In the genomic region with DNA sequence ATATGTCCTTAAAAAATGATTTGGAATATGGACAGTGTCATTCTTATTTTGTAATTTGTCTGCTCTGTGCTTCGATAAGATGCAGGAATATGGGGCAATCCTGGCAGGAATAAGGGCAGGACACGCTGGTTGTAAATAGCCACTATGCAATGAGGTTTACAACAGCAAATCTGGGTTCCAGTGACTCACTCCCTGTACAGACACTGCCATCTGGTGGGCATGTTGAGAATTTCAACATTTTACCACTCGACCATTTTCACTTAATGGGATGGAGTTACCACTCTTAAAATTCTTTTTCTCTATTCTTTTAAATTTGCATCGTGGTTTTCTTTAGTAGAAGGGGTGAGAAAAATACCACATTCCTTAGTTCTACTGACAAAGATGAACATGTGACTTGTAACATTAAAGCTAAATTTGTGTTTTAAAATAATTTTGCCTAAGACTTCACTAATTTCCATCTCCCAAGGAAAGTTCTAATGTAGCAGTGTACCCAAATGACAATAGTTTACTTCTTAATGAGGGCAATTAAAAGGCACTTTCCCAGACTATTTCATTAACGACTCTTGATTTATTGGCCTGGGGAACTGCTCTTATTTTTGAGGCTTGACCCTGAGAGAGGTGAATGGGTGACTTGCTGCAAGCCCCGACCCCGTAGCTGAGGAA, we compare ENCODE assay signal across 8 cellular contexts.
DNase-seq lines count a peak whose midpoint lies in the region; ATAC-seq and TF ChIP-seq lines count a peak whose summit lies in the region.

No MANE protein-coding gene starts in this region.

- no peak overlapping the region for H3K27ac ChIP-seq in Karpas-422 (ENCODE audit: low read length)
- H3K27ac ChIP-seq in Peyer's patch, result no peak overlapping the region
- H3K27ac ChIP-seq in psoas muscle, result peak overlapping the region; percentile 4

- H3K9me2 ChIP-seq in Karpas-422 (replicated peaks; ENCODE audit: insufficient read depth, low read length), result no peaks in the 10 kb centered on the region

- H4K20me1 ChIP-seq in Karpas-422 (ENCODE audit: insufficient read depth, low read depth, low read length), result no peaks in the 10 kb centered on the region

- no peak overlapping the region for H3K4me2 ChIP-seq in Karpas-422 (ENCODE audit: low read depth, low read length, poor library complexity, severe bottlenecking)

- H3K27me3 ChIP-seq in Karpas-422 (ENCODE audit: low read length) (no peaks in the 10 kb centered on the region), Peyer's patch (no peaks in the 10 kb centered on the region), psoas muscle (ENCODE audit: insufficient read depth in 3 of 3, low read length in 2 of 3) (no peaks in the 10 kb centered on the region)

- H3K36me3 ChIP-seq in Karpas-422 (ENCODE audit: insufficient read depth, low read length) (no peaks in the 10 kb centered on the region), Peyer's patch (no peaks in the 10 kb centered on the region), psoas muscle (ENCODE audit: insufficient read depth in 1 of 2, low read depth in 1 of 2) (peaks cover 0 to 40% of the 10 kb centered on the region in 2 donors)

- DNase-seq in EH (ENCODE audit: low read depth), result peak; percentile 77
- peak; percentile 87 for DNase-seq in Karpas-422
- DNase-seq in Peyer's patch, result peak in 2 of 3 donors; percentile 44 to 79
- peak; percentile 25 for DNase-seq in activated naive CD4-positive, alpha-beta T cell treated with Interleukin-2 at 50 U/mL for 16 hours
- DNase-seq in globus pallidus (ENCODE audit: low spot score), result peak; percentile 67
- DNase-seq in psoas muscle, result no peak

- H3K4me1 ChIP-seq in Karpas-422 (ENCODE audit: low read length), result peaks cover 3% of the 10 kb centered on the region; the same call in 1 of the 2 replicates
- H3K4me1 ChIP-seq in Peyer's patch, result no peaks in the 10 kb centered on the region
- peaks cover 7% of the 10 kb centered on the region for H3K4me1 ChIP-seq in psoas muscle

- ATAC-seq in GM21576 (IDR thresholded peaks at IDR 0.05; ENCODE audit: unreplicated experiment) (peak; percentile 66), psoas muscle (peak; percentile 86 to 95 (median 91)), HG02938 (IDR thresholded peaks at IDR 0.05; ENCODE audit: unreplicated experiment) (no peak)

- H3K4me3 ChIP-seq in Karpas-422 (ENCODE audit: low read length) (no peak overlapping the region), Peyer's patch (no peak overlapping the region), psoas muscle (no peak overlapping the region)

- intact Hi-C loops in psoas muscle (cut with DNase I), result loop anchor here in 1 of 2 donors (2.0 kb wide), 1 partner anchor 173 kb away; a partner anchor contains a TSS

- TF ChIP-seq POLR2A in Peyer's patch (IDR thresholded peaks at IDR 0.05), result no peak

- H2AFZ ChIP-seq in Karpas-422 (ENCODE audit: low read length), result no peak overlapping the region

- no peak overlapping the region for H3K9ac ChIP-seq in Karpas-422 (ENCODE audit: low read length)

- H3K79me2 ChIP-seq in Karpas-422 (ENCODE audit: low read length), result no peaks in the 10 kb centered on the region

- H3K9me3 ChIP-seq in Karpas-422 (ENCODE audit: low read length) (no peaks in the 10 kb centered on the region), Peyer's patch (no peaks in the 10 kb centered on the region), psoas muscle (no peaks in the 10 kb centered on the region)

- TF ChIP-seq CTCF in Peyer's patch (IDR thresholded peaks at IDR 0.05), result peak; percentile 34 to 90 (median 84)
- peak; percentile 87 for TF ChIP-seq CTCF in psoas muscle (IDR thresholded peaks at IDR 0.05)

- 25 to 33% (median 33%) methylated on average over 7 of the region's 7 CpGs for WGBS in psoas muscle, 3 donors

Comparison
In these comparisons a context has a peak if more than half of its experiments do, and no peak if none do; other contexts are left out.
1. DNase-seq: peak in EH (single experiment), Karpas-422 (single experiment), Peyer's patch (2 of 3), activated naive CD4-positive, alpha-beta T cell treated with Interleukin-2 at 50 U/mL for 16 hours (single experiment) and globus pallidus (single experiment); none in psoas muscle (0 of 2).